In genomic region chr21:44515359-44516165, GRCh38 we compare ENCODE assay signal across 1 cellular context.
TF ChIP-seq lines count a peak whose summit lies in the region.

No MANE protein-coding gene starts in this region.

TF ChIP-seq in HepG2, 621 proteins besides CTCF, POLR2A, EP300 and RAD21 (continued from another document and continues in another):
- TF ChIP-seq ZNF646 (CRISPR knock-in tag; IDR thresholded peaks at IDR 0.05): 0 out of 2 replicates have a peak, but pooled peaks have one; percentile 37
- no peak for TF ChIP-seq ZBTB39 (CRISPR knock-in tag; IDR thresholded peaks at IDR 0.05)
- peak; percentile 22; the same call in 1 of the 2 replicates for TF ChIP-seq MTA1 (CRISPR knock-in tag; IDR thresholded peaks at IDR 0.05; ENCODE audit: borderline replicate concordance)
- TF ChIP-seq ZNF652 (CRISPR knock-in tag; IDR thresholded peaks at IDR 0.05; ENCODE audit: borderline replicate concordance, low read depth): no peak
- peak; percentile 49 for TF ChIP-seq SRSF1 (optimal IDR thresholded peaks at IDR 0.05; ENCODE audit: low read depth, low read length)
- no peak for TF ChIP-seq MXD1 (CRISPR knock-in tag; IDR thresholded peaks at IDR 0.05)
- TF ChIP-seq ZNF292 (CRISPR knock-in tag; IDR thresholded peaks at IDR 0.05; ENCODE audit: borderline replicate concordance, low read depth): no peak
- TF ChIP-seq ZNF616 (CRISPR knock-in tag; IDR thresholded peaks at IDR 0.05; ENCODE audit: low read depth): no peak
- no peak for TF ChIP-seq ZBTB21 (CRISPR knock-in tag; IDR thresholded peaks at IDR 0.05)
- TF ChIP-seq ZBTB7B (CRISPR knock-in tag; IDR thresholded peaks at IDR 0.05): peak; percentile 29; the same call in 1 of the 2 replicates
- TF ChIP-seq ZMYM2 (CRISPR knock-in tag; IDR thresholded peaks at IDR 0.05): no peak
- no peak for TF ChIP-seq HOMEZ (CRISPR knock-in tag; IDR thresholded peaks at IDR 0.05; ENCODE audit: low read depth)
- TF ChIP-seq ZNF224 (CRISPR knock-in tag; IDR thresholded peaks at IDR 0.05): no peak
- TF ChIP-seq NONO (IDR thresholded peaks at IDR 0.05): no peak
- TF ChIP-seq NONO (CRISPR knock-in tag; conservative IDR thresholded peaks at IDR 0.05): peak; percentile 66; the same call in 1 of the 2 replicates
- no peak for TF ChIP-seq ATF7-NPFF (CRISPR knock-in tag; IDR thresholded peaks at IDR 0.05; ENCODE audit: low read depth)
- no peak for TF ChIP-seq ZNF512 (CRISPR knock-in tag; IDR thresholded peaks at IDR 0.05)
- TF ChIP-seq KMT2A (CRISPR knock-in tag; IDR thresholded peaks at IDR 0.05): no peak
- TF ChIP-seq ZBTB38 (CRISPR knock-in tag; IDR thresholded peaks at IDR 0.05): peak; percentile 59; the same call in 1 of the 2 replicates
- no peak for TF ChIP-seq TGIF2 (CRISPR knock-in tag; IDR thresholded peaks at IDR 0.05)
- TF ChIP-seq ZNF687 (CRISPR knock-in tag; IDR thresholded peaks at IDR 0.05): peak; percentile 24; the same call in 1 of the 2 replicates
- no peak for TF ChIP-seq FOXK2 (IDR thresholded peaks at IDR 0.05)
- 0 out of 2 replicates have a peak, but pooled peaks have one; percentile 50 for TF ChIP-seq ZNF354B (CRISPR knock-in tag; IDR thresholded peaks at IDR 0.05)
- no peak for TF ChIP-seq ZSCAN20 (CRISPR knock-in tag; IDR thresholded peaks at IDR 0.05; ENCODE audit: borderline replicate concordance)
- no peak for TF ChIP-seq CHD2 (IDR thresholded peaks at IDR 0.05; ENCODE audit: low read depth, low read length)
- no peak for TF ChIP-seq ELK4 (CRISPR knock-in tag; IDR thresholded peaks at IDR 0.05; ENCODE audit: borderline replicate concordance)
- TF ChIP-seq JARID2 (CRISPR knock-in tag; IDR thresholded peaks at IDR 0.05; ENCODE audit: insufficient replicate concordance): no peak
- no peak for TF ChIP-seq ZNF713 (CRISPR knock-in tag; IDR thresholded peaks at IDR 0.05)
- TF ChIP-seq UBTF (CRISPR knock-in tag; IDR thresholded peaks at IDR 0.05): no peak
